8 cellular contexts compared by ENCODE assay signal in genomic region chr2:169828141-169828811, GRCh38.
DNase-seq lines count a peak whose midpoint lies in the region; ATAC-seq lines count a peak whose summit lies in the region.

No MANE protein-coding gene starts in this region.

- DNase-seq in DMS114 treated with DMSO at 0.1 percent for 48 hours (lab: John Stamatoyannopoulos, UW; ENCODE audit: unreplicated experiment) (peak; percentile 34), HAP-1 (ENCODE audit: low spot score in 2 of 2) (peak; percentile 77 to 79), NCI-H2227 (lab: John Stamatoyannopoulos, UW; ENCODE audit: unreplicated experiment) (peak; percentile 73), medulla oblongata (ENCODE audit: extremely low spot score) (peak; percentile 76)
- peak; percentile 37 to 45 for DNase-seq in activated CD4-positive, alpha-beta T cell treated with anti-CD3 and anti-CD28 coated beads, Interleukin-2, amount 50 U/mL, for 4 hours
- DNase-seq in effector memory CD4-positive, alpha-beta T cell = peak in 2 of 3 donors; percentile 10 to 13
- DNase-seq in stimulated activated CD8-positive, alpha-beta memory T cell treated with anti-CD3 and anti-CD28 coated beads, Interleukin-4, amount 100 ng/mL, for 4 hours (ENCODE audit: low read depth in 2 of 2, low spot score in 1 of 2) = peak; percentile 20 to 26

- peaks cover 6% of the 10 kb centered on the region for H3K36me3 ChIP-seq in HAP-1 (replicated peaks)
- no peaks in the 10 kb centered on the region for H3K36me3 ChIP-seq in effector memory CD4-positive, alpha-beta T cell (ENCODE audit: control insufficient read depth, insufficient read depth, low read length)

- in situ Hi-C loops in HAP-1 (cut with MboI; ENCODE audit: low sequenced_read_pairs) = loop anchor here (10.0 kb wide), 1 partner anchor 97 kb away; no protein-coding TSS in a partner anchor

- H3K4me3 ChIP-seq in HAP-1 = peak overlapping the region; percentile 76
- H3K4me3 ChIP-seq in effector memory CD4-positive, alpha-beta T cell (ENCODE audit: insufficient read depth, low read depth, low read length, poor library complexity, severe bottlenecking) = peak overlapping the region; percentile 69

- no peak for ATAC-seq in GM19035 (IDR thresholded peaks at IDR 0.05; ENCODE audit: unreplicated experiment)

- H3K9me3 ChIP-seq in HAP-1 = no peaks in the 10 kb centered on the region
- H3K9me3 ChIP-seq in effector memory CD4-positive, alpha-beta T cell (ENCODE audit: control insufficient read depth, low read length) = no peaks in the 10 kb centered on the region

- H3K27me3 ChIP-seq in HAP-1 (ENCODE audit: low read depth) = no peaks in the 10 kb centered on the region
- no peaks in the 10 kb centered on the region for H3K27me3 ChIP-seq in effector memory CD4-positive, alpha-beta T cell (replicated peaks; ENCODE audit: control insufficient read depth, insufficient read depth, low read length, poor library complexity, severe bottlenecking)

- H3K27ac ChIP-seq in effector memory CD4-positive, alpha-beta T cell (ENCODE audit: insufficient read depth, low read length, poor library complexity, severe bottlenecking) = peak overlapping the region; percentile 63

- H3K4me1 ChIP-seq in HAP-1 = peaks cover 14% of the 10 kb centered on the region
- peaks cover 4% of the 10 kb centered on the region for H3K4me1 ChIP-seq in effector memory CD4-positive, alpha-beta T cell (ENCODE audit: control insufficient read depth, insufficient read depth, low read length, poor library complexity, severe bottlenecking)

Comparison
In these comparisons a context has a peak if more than half of its experiments do, and no peak if none do; other contexts are left out.
1. DNase-seq: peak in every context shown above with its lines; median percentile 78 in HAP-1; 76 in medulla oblongata; 73 in NCI-H2227; 41 in activated CD4-positive, alpha-beta T cell treated with anti-CD3 and anti-CD28 coated beads, Interleukin-2, amount 50 U/mL, for 4 hours; 34 in DMS114 treated with DMSO at 0.1 percent for 48 hours; 23 in stimulated activated CD8-positive, alpha-beta memory T cell treated with anti-CD3 and anti-CD28 coated beads, Interleukin-4, amount 100 ng/mL, for 4 hours; 12 in effector memory CD4-positive, alpha-beta T cell.